In genomic region chr15:73969151-73969759, GRCh38 we compare ENCODE assay signal across 18 cellular contexts. TPM values are rescaled to one million over a fixed set of nuclear protein-coding genes. Genes with fewer than 3 reads are reported as not detected.
A peak's percentile ranks its signal among the peaks of the same experiment; 100 is the strongest.
DNase-seq lines count a peak whose midpoint lies in the region; ATAC-seq, FAIRE-seq and TF ChIP-seq lines count a peak whose summit lies in the region.
"Had no signal": no experiment of that assay in that cellular context is flagged by ENCODE, and none has a peak within 500 bp of the region (broad histone marks: within the 10 kb centered on the region; RNA-seq: fewer than 3 reads in every experiment).

No MANE protein-coding gene starts in this region.

- no peak for TF ChIP-seq EP300 in sigmoid colon (IDR thresholded peaks at IDR 0.05)

- H3K4me3 ChIP-seq in GM23338 (no peak overlapping the region), OCI-LY3 (ENCODE audit: low read length) (no peak overlapping the region), endothelial cell of umbilical vein (replicated peaks in 1 of 3; ENCODE audit: insufficient read depth in 1 of 3, low read depth in 1 of 3, low read length in 3 of 3) (no peak overlapping the region), sigmoid colon (no peak overlapping the region)
- H3K4me3 ChIP-seq: PC-9 had no signal

- H3K9me3 ChIP-seq in OCI-LY3 (ENCODE audit: insufficient read depth, low read length) (no peaks in the 10 kb centered on the region), endothelial cell of umbilical vein (replicated peaks; ENCODE audit: control insufficient read depth, insufficient read depth, low read length) (no peaks in the 10 kb centered on the region), sigmoid colon (no peaks in the 10 kb centered on the region)

- H2AFZ ChIP-seq in GM23338 (peak overlapping the region; percentile 43; the same call in 1 of the 2 replicates), OCI-LY3 (ENCODE audit: low read depth, low read length) (0 out of 2 replicates have a peak overlapping the region, but pooled peaks have one; percentile 35), endothelial cell of umbilical vein (ENCODE audit: low read depth, low read length) (peak overlapping the region; percentile 35)
- H2AFZ ChIP-seq: PC-9 had no signal

- H3K36me3 ChIP-seq in GM23338 (ENCODE audit: insufficient read depth) (no peaks in the 10 kb centered on the region), OCI-LY3 (replicated peaks; ENCODE audit: low read depth, low read length) (no peaks in the 10 kb centered on the region), endothelial cell of umbilical vein (ENCODE audit: control insufficient read depth in 2 of 2, extremely low read depth in 1 of 2, insufficient read depth in 2 of 2, low read length in 2 of 2) (no peaks in the 10 kb centered on the region), sigmoid colon (no peaks in the 10 kb centered on the region)

- BruUV-seq in endothelial cell of umbilical vein (replicated peaks; lab: Mats Ljungman, UMichigan) = no TSS peak

- no peaks in the 10 kb centered on the region for H3F3A ChIP-seq in GM23338 (replicated peaks; ENCODE audit: low read depth)

- no peak overlapping the region for H3K4me3 Mint-ChIP-seq in GM23338
- H3K4me3 Mint-ChIP-seq: B cell; CD4-positive, CD25-positive, alpha-beta regulatory T cell had no signal

- H3K27ac Mint-ChIP-seq in GM23338 = no peak overlapping the region
- H3K27ac Mint-ChIP-seq: B cell had no signal

- H3K4me1 ChIP-seq in GM23338 (ENCODE audit: insufficient read depth) (peaks cover 34% of the 10 kb centered on the region), OCI-LY3 (ENCODE audit: low read length) (peaks cover 49% of the 10 kb centered on the region), endothelial cell of umbilical vein (ENCODE audit: control insufficient read depth, extremely low read depth, insufficient read depth, low read length) (peaks cover 15% of the 10 kb centered on the region), sigmoid colon (peaks cover 0 to 19% (median 16%) of the 10 kb centered on the region in 4 donors)

- peaks cover 39% of the 10 kb centered on the region for H3K4me1 Mint-ChIP-seq in GM23338

- no peak overlapping the region for H3K27ac ChIP-seq in GM23338 (ENCODE audit: low read depth)
- no peak overlapping the region for H3K27ac ChIP-seq in OCI-LY3 (ENCODE audit: low read length)
- peak overlapping the region; percentile 41 for H3K27ac ChIP-seq in endothelial cell of umbilical vein (ENCODE audit: insufficient read depth, low read depth, low read length)
- no peak overlapping the region for H3K27ac ChIP-seq in sigmoid colon
- H3K27ac ChIP-seq: PC-9 had no signal

- no peak for TF ChIP-seq CTCF in GM23338 (conservative IDR thresholded peaks at IDR 0.05; ENCODE audit: low read depth in 2 of 2)
- TF ChIP-seq CTCF in OCI-LY3 (IDR thresholded peaks at IDR 0.05; ENCODE audit: low read depth, low read length) = no peak
- TF ChIP-seq CTCF in endothelial cell of umbilical vein (IDR thresholded peaks at IDR 0.05; ENCODE audit: extremely low read depth in 1 of 2, insufficient read depth in 1 of 2, low read depth in 1 of 2, low read length in 2 of 2) = no peak
- no peak for TF ChIP-seq CTCF in sigmoid colon (IDR thresholded peaks at IDR 0.05)

- CTCF ChIA-PET in endothelial cell of umbilical vein (lab: Charles Lee) = interaction anchor here (0.9 to 13.1 kb wide), 5 partner anchors 13 to 351 kb away, joined by 3 to 651 read pairs (median 3); no protein-coding TSS in a partner anchor

- intact Hi-C loops in endothelial cell of umbilical vein (cut with micrococcal nuclease) (no loop called here), sigmoid colon (cut with DNase I) (no loop called here)

- POLR2A ChIA-PET in endothelial cell of umbilical vein (lab: Charles Lee) = no interaction called here

- H3K9ac ChIP-seq in OCI-LY3 (ENCODE audit: low read length) (no peak overlapping the region), endothelial cell of umbilical vein (replicated peaks; ENCODE audit: extremely low read depth, insufficient read depth, low read length) (no peak overlapping the region)

- H3K27me3 ChIP-seq in GM23338 (ENCODE audit: insufficient read depth) (peaks cover 3% of the 10 kb centered on the region; the same call in 1 of the 2 replicates), OCI-LY3 (ENCODE audit: low read depth, low read length) (no peaks in the 10 kb centered on the region), endothelial cell of umbilical vein (ENCODE audit: control insufficient read depth in 2 of 2, insufficient read depth in 2 of 2, low read length in 2 of 2) (no peaks in the 10 kb centered on the region), sigmoid colon (no peaks in the 10 kb centered on the region)

- H4K20me1 ChIP-seq in GM23338 (replicated peaks; ENCODE audit: insufficient read depth) (no peaks in the 10 kb centered on the region), OCI-LY3 (ENCODE audit: insufficient read depth, low read length) (no peaks in the 10 kb centered on the region), endothelial cell of umbilical vein (replicated peaks; ENCODE audit: control insufficient read depth, extremely low read depth, insufficient read depth, low read length) (no peaks in the 10 kb centered on the region)

- H3K4me2 ChIP-seq in GM23338 = no peak overlapping the region
- H3K4me2 ChIP-seq in OCI-LY3 (ENCODE audit: low read length) = no peak overlapping the region
- H3K4me2 ChIP-seq in endothelial cell of umbilical vein (ENCODE audit: insufficient read depth, low read length) = no peak overlapping the region
- H3K4me2 ChIP-seq: PC-9 had no signal

- DNase-seq in GM23338 (ENCODE audit: low spot score) = no peak
- DNase-seq in endothelial cell of umbilical vein (ENCODE audit: low read depth, low spot score) = no peak
- peak; percentile 41 for DNase-seq in sigmoid colon
- DNase-seq: Calu3; CD4-positive, CD25-positive, alpha-beta regulatory T cell; DMS53; IMR-90; Kasumi-1; NCI-H1105; NCI-H1694; NCI-H510A treated with DMSO at 0.1 percent for 48 hours; NCI-H82; PC-9 had no signal

- no peaks in the 10 kb centered on the region for H3K9me1 ChIP-seq in endothelial cell of umbilical vein (replicated peaks; ENCODE audit: control insufficient read depth, extremely low read depth, insufficient read depth, low read length)

- no peak for TF ChIP-seq POLR2A in endothelial cell of umbilical vein (IDR thresholded peaks at IDR 0.05; ENCODE audit: low read depth, low read length)
- TF ChIP-seq POLR2A in sigmoid colon (IDR thresholded peaks at IDR 0.05) = no peak

- dilution Hi-C loops in endothelial cell of umbilical vein (cut with MboI; ENCODE audit: extremely low pct_ligation_motif_present, low sequenced_read_pairs) = no loop called here

- 90% methylated on average over 6 of the region's 6 CpGs for WGBS in sigmoid colon, 2 donors

- ATAC-seq in GM23338 (no peak), HG02970 (IDR thresholded peaks at IDR 0.05; ENCODE audit: low FRiP score, unreplicated experiment) (no peak), HG02588 (IDR thresholded peaks at IDR 0.05; ENCODE audit: unreplicated experiment) (no peak), GM18870 (IDR thresholded peaks at IDR 0.05; ENCODE audit: unreplicated experiment) (no peak)

- peaks cover 6% of the 10 kb centered on the region for H3K27me3 Mint-ChIP-seq in GM23338 (ENCODE audit: insufficient read depth, low read depth, poor library complexity)

- no peak for FAIRE-seq in endothelial cell of umbilical vein (lab: Jason Lieb, UNC)

- H3K9me2 ChIP-seq in GM23338 (ENCODE audit: insufficient read depth) = no peaks in the 10 kb centered on the region

- H3K36me3 Mint-ChIP-seq in GM23338 (ENCODE audit: low read depth) = no peaks in the 10 kb centered on the region; the same call in 2 of the 3 replicates
- H3K36me3 Mint-ChIP-seq: CD4-positive, CD25-positive, alpha-beta regulatory T cell had no signal

- H3K9me3 Mint-ChIP-seq in GM23338 = peaks cover 1% of the 10 kb centered on the region; the same call in 1 of the 3 replicates
- H3K9me3 Mint-ChIP-seq: CD4-positive, CD25-positive, alpha-beta regulatory T cell had no signal

- H3K79me2 ChIP-seq in GM23338 (replicated peaks; ENCODE audit: insufficient read depth) (no peaks in the 10 kb centered on the region), OCI-LY3 (ENCODE audit: low read length) (no peaks in the 10 kb centered on the region), endothelial cell of umbilical vein (ENCODE audit: control insufficient read depth, insufficient read depth, low read length) (no peaks in the 10 kb centered on the region)

RNA-seq across cellular contexts. Expression of gene STOML1, which starts 22.8 kb away (rescaled TPM):
- total RNA-seq in GM23338 (2014; rRNA removed; shearing (Covaris generic)) = 2.4 and 2.7 TPM in 2 replicates
- polyA plus RNA-seq in GM23338 (2016; fragmentation: Nextera tagmentation; extraction: Ambion mirVana) = 1.5 and 2.3 TPM in 2 replicates
- 12.4 and 12.9 TPM in 2 replicates for total RNA-seq in endothelial cell of umbilical vein
- 15.4 and 16.7 TPM in 2 replicates for polyA plus RNA-seq in endothelial cell of umbilical vein
- 11.6 and 15.3 TPM in 2 replicates for polyA plus RNA-seq in endothelial cell of umbilical vein (2011; cell fraction: cytosol; rRNA removed)
- 12.1 and 12.5 TPM in 2 replicates for polyA plus RNA-seq in endothelial cell of umbilical vein (2011; cell fraction: nucleus; rRNA removed)
- polyA plus RNA-seq in endothelial cell of umbilical vein (2012) = 6.2 and 6.9 TPM in 2 replicates
- 10.3 and 10.5 TPM in 2 replicates for polyA minus RNA-seq in endothelial cell of umbilical vein
- 2.0 TPM for polyA minus RNA-seq in endothelial cell of umbilical vein (2011; cell fraction: cytosol; rRNA and poly(A)+ RNA removed)
- 2.3 and 2.5 TPM in 2 replicates for polyA minus RNA-seq in endothelial cell of umbilical vein (2011; cell fraction: nucleus; rRNA and poly(A)+ RNA removed)
- total RNA-seq in sigmoid colon = 10 to 100 TPM in 3 of 4 donors, 1 to 10 TPM in 1; 10.0 to 17.8 (median 13.8) TPM
- 10 to 100 TPM in 1 of 3 donors, 1 to 10 TPM in 2; 3.5 to 18.5 (median 4.2) TPM for polyA plus RNA-seq in sigmoid colon

RNA-seq across cellular contexts. Expression of gene PML, which starts 25.3 kb away (rescaled TPM):
- total RNA-seq in GM23338 (2014; rRNA removed; shearing (Covaris generic)) = 73.1 and 85.3 TPM in 2 replicates
- polyA plus RNA-seq in GM23338 (2016; fragmentation: Nextera tagmentation; extraction: Ambion mirVana) (18.9 and 19.0 TPM in 2 replicates), endothelial cell of umbilical vein (30.4 and 32.2 TPM in 2 replicates), sigmoid colon (10 to 100 TPM in 1 of 3 donors, 1 to 10 TPM in 2; 9.6 to 36.4 (median 9.7) TPM)
- total RNA-seq in endothelial cell of umbilical vein (77.4 and 79.6 TPM in 2 replicates), sigmoid colon (100 to 1,000 TPM in 1 of 4 donors, 10 to 100 TPM in 3; 43.3 to 129 (median 60.0) TPM)
- polyA plus RNA-seq in endothelial cell of umbilical vein (2011; cell fraction: cytosol; rRNA removed) = 25.0 and 30.4 TPM in 2 replicates
- 48.2 and 54.1 TPM in 2 replicates for polyA plus RNA-seq in endothelial cell of umbilical vein (2011; cell fraction: nucleus; rRNA removed)
- polyA plus RNA-seq in endothelial cell of umbilical vein (2012) = 50.1 and 59.6 TPM in 2 replicates
- polyA minus RNA-seq in endothelial cell of umbilical vein = 25.2 and 25.4 TPM in 2 replicates
- polyA minus RNA-seq in endothelial cell of umbilical vein (2011; cell fraction: cytosol; rRNA and poly(A)+ RNA removed) = 15.3 TPM
- 23.1 and 27.4 TPM in 2 replicates for polyA minus RNA-seq in endothelial cell of umbilical vein (2011; cell fraction: nucleus; rRNA and poly(A)+ RNA removed)

RNA-seq across cellular contexts. Expression of gene LOXL1, which starts 43.0 kb away (rescaled TPM):
- 6.8 and 10.8 TPM in 2 replicates for total RNA-seq in GM23338 (2014; rRNA removed; shearing (Covaris generic))
- 6.9 and 10.3 TPM in 2 replicates for polyA plus RNA-seq in GM23338 (2016; fragmentation: Nextera tagmentation; extraction: Ambion mirVana)
- total RNA-seq in endothelial cell of umbilical vein = 5.2 and 9.2 TPM in 2 replicates
- polyA plus RNA-seq in endothelial cell of umbilical vein = 14.4 and 19.3 TPM in 2 replicates
- 10.3 TPM in 2 replicates for polyA plus RNA-seq in endothelial cell of umbilical vein (2011; cell fraction: cytosol; rRNA removed)
- polyA plus RNA-seq in endothelial cell of umbilical vein (2011; cell fraction: nucleus; rRNA removed) = 7.4 and 8.2 TPM in 2 replicates
- 16.3 and 32.2 TPM in 2 replicates for polyA plus RNA-seq in endothelial cell of umbilical vein (2012)
- 14.3 and 20.0 TPM in 2 replicates for polyA minus RNA-seq in endothelial cell of umbilical vein
- polyA minus RNA-seq in endothelial cell of umbilical vein (2011; cell fraction: cytosol; rRNA and poly(A)+ RNA removed) = 1.0 TPM
- polyA minus RNA-seq in endothelial cell of umbilical vein (2011; cell fraction: nucleus; rRNA and poly(A)+ RNA removed) = 5.2 and 5.3 TPM in 2 replicates
- total RNA-seq in sigmoid colon = 10 to 100 TPM in 3 of 4 donors, 1 to 10 TPM in 1; 7.6 to 27.7 (median 14.6) TPM
- 1 to 10 TPM in 2 of 3 donors, not detected in 1; 3.0 to 7.4 TPM for polyA plus RNA-seq in sigmoid colon
